Comparison of ENCODE assay signal across 8 cellular contexts in genomic region chr12:76878899-76879709, GRCh38. TPM values are rescaled to one million over a fixed set of nuclear protein-coding genes. Genes with fewer than 3 reads are reported as not detected.
A peak's percentile ranks its signal among the peaks of the same experiment; 100 is the strongest.
DNase-seq lines count a peak whose midpoint lies in the region; ATAC-seq and TF ChIP-seq lines count a peak whose summit lies in the region.

CSRP2 (minus strand) TSS chr12:76879019; CDS start chr12:76866260, 12,759 bp downstream.

- H3K27ac Mint-ChIP-seq in dendritic cell treated with granulocyte-macrophage colony-stimulating factor and Interleukin-4, amounts not matched to agents 40 ng/mL and 50 ng/mL, for 4 days: no peak within 1 kb of the TSS

- H3K27me3 Mint-ChIP-seq in dendritic cell treated with granulocyte-macrophage colony-stimulating factor and Interleukin-4, amounts not matched to agents 40 ng/mL and 50 ng/mL, for 4 days: peaks cover 53% of the 10 kb centered on the region

- peak within 1 kb of the TSS; percentile 84 for H3K4me3 Mint-ChIP-seq in dendritic cell treated with granulocyte-macrophage colony-stimulating factor and Interleukin-4, amounts not matched to agents 40 ng/mL and 50 ng/mL, for 4 days

- DNase-seq in AG10803 (ENCODE audit: low read depth) (peak; percentile 88), NCI-H460 (ENCODE audit: extremely low read depth, low read depth) (peak; percentile 77), left lobe of liver (ENCODE audit: low spot score) (peak; percentile 96)
- DNase-seq in activated CD4-positive, alpha-beta T cell treated with anti-CD3 and anti-CD28 coated beads for 48 hours: peak; percentile 77
- DNase-seq in stimulated activated CD4-positive, alpha-beta T cell treated with anti-CD3 and anti-CD28 coated beads, Interleukin-2, amount 100 ng/mL, for 4 hours (ENCODE audit: low read depth): peak; percentile 40

- intact Hi-C loops in dendritic cell treated with granulocyte-macrophage colony-stimulating factor and Interleukin-4, amounts not matched to agents 40 ng/mL and 50 ng/mL, for 4 days (cut with micrococcal nuclease): no loop called here

- ATAC-seq in GM19025 (IDR thresholded peaks at IDR 0.05; ENCODE audit: low read depth, unreplicated experiment) (peak; percentile 88), HG03196 (IDR thresholded peaks at IDR 0.05; ENCODE audit: unreplicated experiment) (peak; percentile 88), left lobe of liver (peak; percentile 96)

- peaks cover 16% of the 10 kb centered on the region for H3K4me1 Mint-ChIP-seq in dendritic cell treated with granulocyte-macrophage colony-stimulating factor and Interleukin-4, amounts not matched to agents 40 ng/mL and 50 ng/mL, for 4 days (ENCODE audit: low read depth)

- no peaks in the 10 kb centered on the region for H3K9me3 Mint-ChIP-seq in dendritic cell treated with granulocyte-macrophage colony-stimulating factor and Interleukin-4, amounts not matched to agents 40 ng/mL and 50 ng/mL, for 4 days

- H3K36me3 Mint-ChIP-seq in dendritic cell treated with granulocyte-macrophage colony-stimulating factor and Interleukin-4, amounts not matched to agents 40 ng/mL and 50 ng/mL, for 4 days (ENCODE audit: low read depth): peaks cover 6% of the 10 kb centered on the region

- TF ChIP-seq CTCF in AG10803 (conservative IDR thresholded peaks at IDR 0.05; ENCODE audit: low read length): peak; percentile 53

- H3K4me3 ChIP-seq in AG10803 (ENCODE audit: low read length): peak within 1 kb of the TSS; percentile 89

RNA-seq across cellular contexts. Expression of gene CSRP2, which starts in this region (rescaled TPM):
- 3.8 and 4.0 TPM in 2 replicates for total RNA-seq in NCI-H460 (2014; rRNA removed; shearing (Covaris generic))
- 3.5 and 8.7 TPM in 2 replicates for polyA plus RNA-seq in NCI-H460 (2014; cell fraction: nucleus; rRNA removed)
- total RNA-seq in left lobe of liver: 14.1 TPM

Comparison
In these comparisons a context has a peak if more than half of its experiments do, and no peak if none do; other contexts are left out.
1. Peak in every context shown above with its lines: DNase-seq, ATAC-seq and H3K4me3 ChIP-seq.
2. DNase-seq: peak in every context shown above with its lines; median percentile 96 in left lobe of liver; 88 in AG10803; 77 in NCI-H460; 77 in activated CD4-positive, alpha-beta T cell treated with anti-CD3 and anti-CD28 coated beads for 48 hours; 40 in stimulated activated CD4-positive, alpha-beta T cell treated with anti-CD3 and anti-CD28 coated beads, Interleukin-2, amount 100 ng/mL, for 4 hours.